In the genomic region with DNA sequence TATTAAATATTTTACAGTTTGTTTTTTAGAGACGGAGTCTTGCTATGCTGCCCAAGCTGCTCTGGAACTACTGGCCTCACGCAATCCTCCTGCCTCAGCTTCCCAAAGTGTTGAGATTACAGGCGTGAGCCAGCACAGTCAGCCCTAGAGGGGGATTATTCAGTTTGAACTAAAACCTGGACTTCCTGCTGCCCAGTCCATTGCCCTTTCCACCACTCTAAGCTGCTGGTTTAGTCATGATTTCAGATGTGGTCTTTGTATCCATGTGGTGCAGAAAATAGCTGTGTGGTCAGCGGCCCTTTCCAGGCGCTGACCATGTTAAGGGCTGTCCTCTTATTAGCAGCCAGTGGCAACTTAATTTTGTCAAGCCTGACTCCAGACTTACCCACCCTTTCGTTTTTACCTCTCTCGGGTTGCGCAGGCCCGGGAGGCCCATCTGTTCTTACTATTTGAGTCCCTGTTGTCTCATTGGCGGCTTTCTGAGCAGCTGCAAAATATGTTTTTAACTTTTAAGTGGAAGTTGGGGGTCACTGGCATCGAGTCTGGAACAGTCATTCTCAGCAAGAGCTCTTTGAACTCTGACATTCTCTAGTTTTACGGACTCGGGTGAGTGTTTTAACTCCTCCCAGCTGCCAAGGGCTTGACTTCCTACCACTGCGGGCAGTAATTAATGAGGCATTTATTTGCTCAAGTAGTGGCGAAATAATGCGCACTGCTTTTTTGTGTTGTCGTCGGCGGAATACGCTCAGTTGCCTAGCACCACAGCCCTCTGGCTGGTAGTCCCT, we compare ENCODE assay signal across 8 cellular contexts. TPM values are rescaled to one million over a fixed set of nuclear protein-coding genes. Genes with fewer than 3 reads are reported as not detected.
DNase-seq lines count a peak whose midpoint lies in the region; ATAC-seq and TF ChIP-seq lines count a peak whose summit lies in the region.

No MANE protein-coding gene starts in this region.

- peak overlapping the region; percentile 87 for H3K27ac ChIP-seq in HUES64 (ENCODE audit: low read depth, low read length)
- peak overlapping the region; percentile 74 to 95 (median 90) for H3K27ac ChIP-seq in body of pancreas

- intact Hi-C loops in body of pancreas (cut with DNase I): no loop called here

- no peaks in the 10 kb centered on the region for H3K27me3 ChIP-seq in HUES64 (ENCODE audit: insufficient read depth, low read length)
- no peaks in the 10 kb centered on the region for H3K27me3 ChIP-seq in body of pancreas

- H3K4me3 ChIP-seq in HUES64 (ENCODE audit: low read length) (peak overlapping the region; percentile 83), body of pancreas (no peak overlapping the region)

- H3K9me3 ChIP-seq in HUES64 (ENCODE audit: insufficient read depth, low read depth, low read length): no peaks in the 10 kb centered on the region
- no peaks in the 10 kb centered on the region for H3K9me3 ChIP-seq in body of pancreas

- no peak for TF ChIP-seq CTCF in body of pancreas (IDR thresholded peaks at IDR 0.05)

- peak; percentile 29 for ATAC-seq in GM21447 (IDR thresholded peaks at IDR 0.05; ENCODE audit: unreplicated experiment)
- peak; percentile 77 for ATAC-seq in body of pancreas

- peak overlapping the region; percentile 88 for H3K9ac ChIP-seq in HUES64 (ENCODE audit: low read depth, low read length)

- H3K36me3 ChIP-seq in HUES64 (ENCODE audit: insufficient read depth, low read length): no peaks in the 10 kb centered on the region
- no peaks in the 10 kb centered on the region for H3K36me3 ChIP-seq in body of pancreas (replicated peaks in 1 of 2; ENCODE audit: insufficient read depth in 1 of 2, low read depth in 2 of 2)

- WGBS in HUES64: 58% methylated on average over 20 of the region's 20 CpGs
- WGBS in body of pancreas, 2 donors: 18 to 26% methylated on average over 11 to 20 of the region's 20 CpGs

- TF ChIP-seq POLR2A in body of pancreas (IDR thresholded peaks at IDR 0.05): no peak

- in situ Hi-C loops in KBM-7 (cut with MboI; ENCODE audit: low pct_unique_long_range_greater_than_20kb, low sequenced_read_pairs): no loop called here

- peaks cover 6% of the 10 kb centered on the region; the same call in 1 of the 2 replicates for H3K4me1 ChIP-seq in HUES64 (ENCODE audit: insufficient read depth, low read length)
- H3K4me1 ChIP-seq in body of pancreas: peaks cover 4% of the 10 kb centered on the region

- DNase-seq in DMS153 treated with DMSO at 0.1 percent for 48 hours (lab: John Stamatoyannopoulos, UW; ENCODE audit: unreplicated experiment): peak; percentile 57
- peak; percentile 47 for DNase-seq in SW480 (ENCODE audit: low spot score)
- DNase-seq in body of pancreas: peak in 1 of 4 donors; percentile 69
- peak; percentile 25 for DNase-seq in inferior parietal cortex (ENCODE audit: extremely low spot score)
- peak; percentile 2 to 17 for DNase-seq in stimulated activated CD4-positive, alpha-beta T cell treated with anti-CD3 and anti-CD28 coated beads, Interleukin-12 subunit alpha, Interleukin-12 subunit beta, amount 100 ng/mL, for 24 hours (ENCODE audit: low read depth in 2 of 2)
- DNase-seq in KBM-7: no peak

RNA-seq across cellular contexts. Expression of gene VMA21, which starts 0.8 kb away (rescaled TPM):
- 27.1 TPM for polyA plus RNA-seq in HUES64 (2013, experiment 1 of 2)
- 28.7 TPM for polyA plus RNA-seq in HUES64 (2013, experiment 2 of 2)
- total RNA-seq in body of pancreas: 10 to 100 TPM in 1 of 2 donors, 1 to 10 TPM in 1; 9.9 to 17.1 TPM
